Comparison of ENCODE assay signal across 8 cellular contexts in genomic region chr11:93895106-93895862, GRCh38. TPM values are rescaled to one million over a fixed set of nuclear protein-coding genes. Genes with fewer than 3 reads are reported as not detected.
DNase-seq lines count a peak whose midpoint lies in the region; ATAC-seq and TF ChIP-seq lines count a peak whose summit lies in the region.

No MANE protein-coding gene starts in this region.

- no peak overlapping the region for H3K4me2 ChIP-seq in KMS-11

- no peaks in the 10 kb centered on the region for H3K27me3 Mint-ChIP-seq in nephron (ENCODE audit: low read depth)

- H3K4me3 ChIP-seq in AG09309 (ENCODE audit: control insufficient read depth, low read depth, low read length) (no peak overlapping the region), KMS-11 (IDR thresholded peaks at IDR 0.05; ENCODE audit: insufficient read depth, low read depth, low read length) (no peak overlapping the region), esophagus squamous epithelium (no peak overlapping the region)

- H4K20me1 ChIP-seq in KMS-11 (ENCODE audit: insufficient read depth): no peaks in the 10 kb centered on the region

- no peak overlapping the region for H2AFZ ChIP-seq in KMS-11 (ENCODE audit: low read depth)

- no peak for ATAC-seq in GM19452 (IDR thresholded peaks at IDR 0.05; ENCODE audit: unreplicated experiment)

- no peak overlapping the region for H3K9ac ChIP-seq in KMS-11

- no peaks in the 10 kb centered on the region for H3K9me3 ChIP-seq in esophagus squamous epithelium

- H3K27ac Mint-ChIP-seq in nephron: peak overlapping the region in 1 of 3 experiments; percentile 5

- DNase-seq in AG09309 (ENCODE audit: low read depth) (peak; percentile 85), GM10266 (ENCODE audit: extremely low spot score) (no peak), SK-MEL-5 (ENCODE audit: low read depth, low spot score) (peak; percentile 67), esophagus squamous epithelium (lab: John Stamatoyannopoulos, UW) (no peak), GM13976 (ENCODE audit: low spot score) (no peak)

- no peaks in the 10 kb centered on the region for H3K79me2 ChIP-seq in KMS-11 (ENCODE audit: insufficient read depth, low read depth)

- peak; percentile 81 for TF ChIP-seq CTCF in AG09309 (IDR thresholded peaks at IDR 0.05; ENCODE audit: control insufficient read depth, insufficient read depth, low read depth, low read length, missing control alignments)
- peak; percentile 47 for TF ChIP-seq CTCF in GM10266 (IDR thresholded peaks at IDR 0.05; ENCODE audit: control insufficient read depth, insufficient read depth, low read depth, missing control alignments)
- peak; percentile 52 for TF ChIP-seq CTCF in KMS-11 (conservative IDR thresholded peaks at IDR 0.05; ENCODE audit: low read depth, low read length)
- peak; percentile 16 to 77 (median 56) for TF ChIP-seq CTCF in esophagus squamous epithelium (IDR thresholded peaks at IDR 0.05)
- TF ChIP-seq CTCF in nephron (IDR thresholded peaks at IDR 0.05; ENCODE audit: unreplicated experiment in 3 of 3): peak; percentile 71 to 90 (median 84)
- no peak for TF ChIP-seq CTCF in GM13976 (IDR thresholded peaks at IDR 0.05; ENCODE audit: borderline replicate concordance, control extremely low read depth, extremely low read depth, insufficient read depth, missing control alignments)

- intact Hi-C loops in esophagus squamous epithelium (cut with DNase I): no loop called here

- peaks cover 6% of the 10 kb centered on the region for H3K9me3 Mint-ChIP-seq in nephron

- no peak for TF ChIP-seq POLR2A in esophagus squamous epithelium (IDR thresholded peaks at IDR 0.05)

- in situ Hi-C loops in SK-MEL-5 (cut with HindIII; ENCODE audit: low pct_unique_long_range_greater_than_20kb, low sequenced_read_pairs) (no loop called here), GM13976 (cut with MboI; ENCODE audit: low sequenced_read_pairs, unreplicated experiment) (no loop called here)

- no peak overlapping the region for H3K4me3 Mint-ChIP-seq in nephron

- H3K27ac ChIP-seq in KMS-11 (no peak overlapping the region), esophagus squamous epithelium (no peak overlapping the region)

- H3K4me1 ChIP-seq in KMS-11 (ENCODE audit: low read depth, poor library complexity, severe bottlenecking): no peaks in the 10 kb centered on the region
- H3K4me1 ChIP-seq in esophagus squamous epithelium: no peaks in the 10 kb centered on the region

- WGBS in esophagus squamous epithelium, 2 donors: 32 to 40% methylated on average over 5 of the region's 5 CpGs

- H3K27me3 ChIP-seq in KMS-11 (ENCODE audit: insufficient read depth, low read depth) (no peaks in the 10 kb centered on the region), esophagus squamous epithelium (peaks cover 0 to 47% (median 0%) of the 10 kb centered on the region in 4 donors)

- H3K4me1 Mint-ChIP-seq in nephron: no peaks in the 10 kb centered on the region

- H3K36me3 Mint-ChIP-seq in nephron (ENCODE audit: low read depth): no peaks in the 10 kb centered on the region

- H3K36me3 ChIP-seq in KMS-11 (ENCODE audit: insufficient read depth) (no peaks in the 10 kb centered on the region), esophagus squamous epithelium (no peaks in the 10 kb centered on the region)

RNA-seq across cellular contexts. Expression of gene VSTM5, which starts 44.9 kb away (rescaled TPM):
- total RNA-seq in SK-MEL-5 (2014; rRNA removed; shearing (Covaris generic)): not detected in 2 replicates
- polyA plus RNA-seq in SK-MEL-5 (2015; cell fraction: cytosol; rRNA removed): not detected in 2 replicates
- polyA plus RNA-seq in SK-MEL-5 (2015; cell fraction: nucleus; rRNA removed): not detected in 2 replicates
- total RNA-seq in esophagus squamous epithelium: under 1 TPM in 2 of 4 donors, not detected in 2; 0.19 to 0.38 TPM

Comparison
In these comparisons a context has a peak if more than half of its experiments do, and no peak if none do; other contexts are left out.
1. DNase-seq: peak in AG09309 (single experiment) and SK-MEL-5 (single experiment); none in GM10266 (single experiment), esophagus squamous epithelium (single experiment) and GM13976 (single experiment).